In the genomic region with DNA sequence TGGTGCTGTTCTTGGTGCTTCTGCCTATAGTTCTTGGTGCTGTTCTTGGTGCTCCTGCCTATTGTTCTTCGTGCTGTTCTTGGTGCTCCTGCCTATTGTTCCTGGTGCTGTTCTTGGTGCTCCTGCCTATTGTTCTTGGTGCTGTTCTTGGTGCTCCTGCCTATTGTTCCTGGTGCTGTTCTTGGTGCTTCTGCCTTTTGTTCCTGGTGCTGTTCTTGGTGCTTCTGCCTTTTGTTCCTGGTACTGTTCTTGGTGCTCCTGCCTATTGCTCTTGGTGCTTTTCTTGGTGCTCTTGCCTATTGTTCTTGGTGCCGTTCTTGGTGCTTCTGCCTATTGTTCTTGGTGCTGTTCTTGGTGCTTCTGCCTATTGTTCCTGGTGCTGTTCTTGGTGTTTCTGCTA, we compare ENCODE assay signal across 31 cellular contexts.
DNase-seq lines count a peak whose midpoint lies in the region; ATAC-seq, FAIRE-seq and TF ChIP-seq lines count a peak whose summit lies in the region.
"Had no signal": no experiment of that assay in that cellular context is flagged by ENCODE, and none has a peak within 500 bp of the region (broad histone marks: within the 10 kb centered on the region; RNA-seq: fewer than 3 reads in every experiment).

No MANE protein-coding gene starts in this region.

- ATAC-seq in HepG2 (no peak), right lobe of liver (no peak)
- ATAC-seq: A549; CD8-positive, alpha-beta T cell had no signal

- no peak for DNase-seq in HepG2 (ENCODE audit: low spot score)
- DNase-seq in right lobe of liver, result no peak
- no peak for DNase-seq in nucleus accumbens (lab: John Stamatoyannopoulos, UW)
- DNase-seq: 8988T; ACHN; AML-193; BE2C; C1 segment of cervical spinal cord; Caco-2; Calu3; CD4-positive, alpha-beta memory T cell; CD4-positive, alpha-beta T cell; CD4-positive, CD25-positive, alpha-beta regulatory T cell; CD8-positive, alpha-beta memory T cell; CD8-positive, alpha-beta T cell; COR-L47; DMS 273 treated with DMSO at 0.1 percent for 48 hours; DMS153; DMS53; DMS79; DMS79 treated with DMSO at 0.1 percent for 48 hours; DND-41; EL had no signal

- H3K9me3 ChIP-seq in HepG2 (ENCODE audit: low read length), result no peaks in the 10 kb centered on the region
- no peaks in the 10 kb centered on the region for H3K9me3 ChIP-seq in right lobe of liver
- no peaks in the 10 kb centered on the region for H3K9me3 ChIP-seq in HEK293 (ENCODE audit: control insufficient read depth, insufficient read depth, low read depth, low read length)
- H3K9me3 ChIP-seq: BE2C, Caco-2 had no signal

- 81% methylated on average over 2 of the region's 2 CpGs for WGBS in HepG2 (ENCODE audit: low lambda C conversion rate)
- 46% methylated on average over 2 of the region's 2 CpGs for WGBS in right lobe of liver (ENCODE audit: insufficient coverage, low coverage, low lambda C conversion rate, missing lambda C conversion rate)

- no peak for TF ChIP-seq RAD21 in HepG2 (CRISPR knock-in tag; IDR thresholded peaks at IDR 0.05)

- no TSS peak for BruUV-seq in HepG2 (replicated peaks; lab: Mats Ljungman, UMichigan)

- TF ChIP-seq CTCF in HepG2 (CRISPR knock-in tag; IDR thresholded peaks at IDR 0.05), result no peak
- no peak for TF ChIP-seq CTCF in right lobe of liver (IDR thresholded peaks at IDR 0.05)
- no peak for TF ChIP-seq CTCF in HEK293 (tag by site-specific recombination; IDR thresholded peaks at IDR 0.05)

- no peaks in the 10 kb centered on the region for H3K27me3 ChIP-seq in HepG2 (ENCODE audit: control insufficient read depth in 1 of 2, insufficient read depth in 2 of 2, low read length in 2 of 2)
- H3K27me3 ChIP-seq in right lobe of liver, result no peaks in the 10 kb centered on the region
- H3K27me3 ChIP-seq: BE2C; BLaER1; BLaER1 treated with 17β-estradiol and CSF1 and Interleukin-3, amounts not matched to agents 10 nM and 100 nM had no signal

- in situ Hi-C loops in HepG2 (cut with HindIII; ENCODE audit: extremely low pct_ligation_motif_present, low pct_unique_long_range_greater_than_20kb), result no loop called here

- TF ChIP-seq POLR2A in HepG2 (IDR thresholded peaks at IDR 0.05; ENCODE audit: insufficient read depth in 1 of 2, low read depth in 2 of 2, low read length in 2 of 2), result no peak
- TF ChIP-seq POLR2A in right lobe of liver (IDR thresholded peaks at IDR 0.05), result no peak

- TF ChIP-seq EP300 in HepG2 (IDR thresholded peaks at IDR 0.05; ENCODE audit: low read depth in 2 of 2, low read length in 2 of 2) (no peak), HepG2 (CRISPR knock-in tag; IDR thresholded peaks at IDR 0.05; ENCODE audit: borderline replicate concordance) (no peak)

- H3K4me3 ChIP-seq in HepG2 (replicated peaks in 1 of 3; ENCODE audit: insufficient read depth in 1 of 3, low read depth in 2 of 3, low read length in 3 of 3), result no peak overlapping the region
- no peak overlapping the region for H3K4me3 ChIP-seq in right lobe of liver
- H3K4me3 ChIP-seq in HEK293 (ENCODE audit: low read depth, low read length), result no peak overlapping the region
- H3K4me3 ChIP-seq: A549; BLaER1; BLaER1 treated with 17β-estradiol and CSF1 and Interleukin-3, amounts not matched to agents 10 nM and 100 nM had no signal

- no peak overlapping the region for H2AFZ ChIP-seq in HepG2 (ENCODE audit: low read length)

- peaks cover 38% of the 10 kb centered on the region; the same call in 1 of the 2 replicates for H4K20me1 ChIP-seq in HepG2 (ENCODE audit: insufficient read depth, low read length)
- H4K20me1 ChIP-seq: BLaER1; BLaER1 treated with 17β-estradiol and CSF1 and Interleukin-3, amounts not matched to agents 10 nM and 100 nM had no signal

- no peak for FAIRE-seq in HepG2 (lab: Jason Lieb, UNC)
- FAIRE-seq: A204.1, A549, D721Med had no signal

- peaks cover 3% of the 10 kb centered on the region for H3K79me2 ChIP-seq in HepG2 (ENCODE audit: insufficient read depth, low read length)

- peaks cover 4 to 17% of the 10 kb centered on the region in 2 experiments; a peak in 2 of 5 replicates for H3K36me3 ChIP-seq in HepG2 (replicated peaks in 1 of 2; ENCODE audit: control insufficient read depth in 1 of 2, insufficient read depth in 2 of 2, low read length in 2 of 2)
- H3K36me3 ChIP-seq in right lobe of liver, result no peaks in the 10 kb centered on the region
- no peaks in the 10 kb centered on the region for H3K36me3 ChIP-seq in HEK293 (ENCODE audit: control insufficient read depth in 2 of 2, insufficient read depth in 1 of 2, low read length in 2 of 2)
- H3K36me3 ChIP-seq: BE2C, BLaER1 had no signal

- intact Hi-C loops in HepG2 (cut with micrococcal nuclease; ENCODE audit: unreplicated experiment) (no loop called here), right lobe of liver (cut with DNase I) (no loop called here)

- H3K27ac ChIP-seq in HepG2 (ENCODE audit: extremely low read length, insufficient read depth, low read length), result no peak overlapping the region
- H3K27ac ChIP-seq in right lobe of liver, result no peak overlapping the region
- H3K27ac ChIP-seq in HEK293 (ENCODE audit: extremely low read depth, low read depth, low read length), result no peak overlapping the region
- H3K27ac ChIP-seq: 22Rv1; A549; BLaER1; BLaER1 treated with 17β-estradiol and CSF1 and Interleukin-3, amounts not matched to agents 10 nM and 100 nM; C4-2B had no signal

- H3K4me2 ChIP-seq in HepG2 (ENCODE audit: low read depth, low read length), result no peak overlapping the region
- H3K4me2 ChIP-seq: A549; BLaER1; BLaER1 treated with 17β-estradiol and CSF1 and Interleukin-3, amounts not matched to agents 10 nM and 100 nM had no signal

- CTCF ChIA-PET in HepG2 (lab: Yijun Ruan, JAX; ENCODE audit: low intra/inter-chr PET ratio, low total read pairs) (no interaction called here), HEK293 (lab: Yijun Ruan, JAX) (no interaction called here)

- POLR2A ChIA-PET in HepG2 (lab: Yijun Ruan, JAX), result no interaction called here
- POLR2A ChIA-PET in HEK293 (lab: Yijun Ruan, JAX), result no interaction called here

- no peak overlapping the region for H3K9ac ChIP-seq in HepG2 (ENCODE audit: insufficient read depth, low read depth, low read length)
- H3K9ac ChIP-seq: BLaER1; BLaER1 treated with 17β-estradiol and CSF1 and Interleukin-3, amounts not matched to agents 10 nM and 100 nM had no signal

- H3K4me1 ChIP-seq in HepG2 (ENCODE audit: insufficient read depth, low read length) (no peaks in the 10 kb centered on the region), right lobe of liver (no peaks in the 10 kb centered on the region), HEK293 (ENCODE audit: control insufficient read depth, insufficient read depth, low read length) (no peaks in the 10 kb centered on the region)
- H3K4me1 ChIP-seq: A549, BE2C, BLaER1, Caco-2 had no signal

TF ChIP-seq in HepG2, 621 proteins besides CTCF, POLR2A, EP300 and RAD21:
- no peak for TF ChIP-seq AHR (CRISPR knock-in tag; IDR thresholded peaks at IDR 0.05)
- no peak for TF ChIP-seq HNF1B (CRISPR knock-in tag; IDR thresholded peaks at IDR 0.05)
- TF ChIP-seq NFKB2 (CRISPR knock-in tag; IDR thresholded peaks at IDR 0.05; ENCODE audit: borderline replicate concordance), result no peak
- peak; percentile 98 for TF ChIP-seq ZSCAN21 (CRISPR knock-in tag; IDR thresholded peaks at IDR 0.05; ENCODE audit: borderline replicate concordance)
- 0 out of 2 replicates have a peak, but pooled peaks have one; percentile 25 for TF ChIP-seq FOXA1 (IDR thresholded peaks at IDR 0.05)
- no peak for TF ChIP-seq FOXA1 (CRISPR knock-in tag; IDR thresholded peaks at IDR 0.05)
- no peak for TF ChIP-seq NAIF1 (CRISPR knock-in tag; IDR thresholded peaks at IDR 0.05; ENCODE audit: borderline replicate concordance)
- TF ChIP-seq FOXP1 (IDR thresholded peaks at IDR 0.05), result 0 out of 2 replicates have a peak, but pooled peaks have one; percentile 39
- no peak for TF ChIP-seq FOXP1 (CRISPR knock-in tag; IDR thresholded peaks at IDR 0.05)
- no peak for TF ChIP-seq ZNF326 (CRISPR knock-in tag; IDR thresholded peaks at IDR 0.05; ENCODE audit: borderline replicate concordance)

TF ChIP-seq in HEK293, 187 proteins besides CTCF, POLR2A, EP300 and RAD21:
- peak; percentile 23; the same call in 1 of the 2 replicates for TF ChIP-seq REST (tag by site-specific recombination; IDR thresholded peaks at IDR 0.05)
- no peak for TF ChIP-seq KLF9 (tag by site-specific recombination; IDR thresholded peaks at IDR 0.05; ENCODE audit: low read depth)
- TF ChIP-seq, protein P1, sequence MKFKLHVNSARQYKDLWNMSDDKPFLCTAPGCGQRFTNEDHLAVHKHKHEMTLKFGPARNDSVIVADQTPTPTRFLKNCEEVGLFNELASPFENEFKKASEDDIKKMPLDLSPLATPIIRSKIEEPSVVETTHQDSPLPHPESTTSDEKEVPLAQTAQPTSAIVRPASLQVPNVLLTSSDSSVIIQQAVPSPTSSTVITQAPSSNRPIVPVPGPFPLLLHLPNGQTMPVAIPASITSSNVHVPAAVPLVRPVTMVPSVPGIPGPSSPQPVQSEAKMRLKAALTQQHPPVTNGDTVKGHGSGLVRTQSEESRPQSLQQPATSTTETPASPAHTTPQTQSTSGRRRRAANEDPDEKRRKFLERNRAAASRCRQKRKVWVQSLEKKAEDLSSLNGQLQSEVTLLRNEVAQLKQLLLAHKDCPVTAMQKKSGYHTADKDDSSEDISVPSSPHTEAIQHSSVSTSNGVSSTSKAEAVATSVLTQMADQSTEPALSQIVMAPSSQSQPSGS (tag by site-specific recombination; IDR thresholded peaks at IDR 0.05; ENCODE audit: low read depth), result no peak
- TF ChIP-seq ZNF155 (tag by site-specific recombination; IDR thresholded peaks at IDR 0.05), result no peak

Comparison
In these comparisons a context has a peak if more than half of its experiments do, and no peak if none do; other contexts are left out.
1. Of the 63 proteins assayed by ChIP-seq in both HepG2 and HEK293: peak only in HepG2: none; only in HEK293: REST; in both: none; in neither: 62.